10 cellular contexts compared by ENCODE assay signal in the genomic region with DNA sequence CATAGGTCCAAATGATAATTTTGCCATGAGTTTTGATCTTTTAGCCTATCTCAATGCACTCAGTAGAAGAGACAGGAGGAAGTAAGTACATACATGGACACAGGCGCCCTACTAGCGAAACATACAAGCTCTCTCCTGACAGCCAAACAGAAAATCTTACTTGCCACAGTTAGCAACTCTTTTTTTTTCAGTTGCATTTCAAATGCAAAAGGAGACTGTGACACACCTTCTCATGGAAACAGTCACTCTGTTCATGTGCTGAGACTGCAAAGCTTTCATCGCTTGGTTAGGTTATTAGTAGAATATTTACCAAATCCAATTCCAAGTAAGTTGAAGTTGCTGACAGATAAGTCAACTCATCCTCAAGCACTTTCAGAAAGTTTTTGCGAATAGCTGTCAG.
DNase-seq lines count a peak whose midpoint lies in the region; ATAC-seq and TF ChIP-seq lines count a peak whose summit lies in the region.
"Had no signal": no experiment of that assay in that cellular context is flagged by ENCODE, and none has a peak within 500 bp of the region (broad histone marks: within the 10 kb centered on the region; RNA-seq: fewer than 3 reads in every experiment).

No MANE protein-coding gene starts in this region.

- H3K4me2 ChIP-seq in OCI-LY1 (ENCODE audit: low read length): no peak overlapping the region

- H3K79me2 ChIP-seq in OCI-LY1 (ENCODE audit: insufficient read depth, low read length): peaks cover 13% of the 10 kb centered on the region

- H3K36me3 ChIP-seq in OCI-LY1 (ENCODE audit: insufficient read depth, low read length) (peaks cover 31% of the 10 kb centered on the region; the same call in 1 of the 2 replicates), spleen (peaks cover 0 to 19% (median 3%) of the 10 kb centered on the region in 6 donors), mucosa of descending colon (ENCODE audit: low read depth) (no peaks in the 10 kb centered on the region)
- H3K36me3 ChIP-seq: transverse colon had no signal

- H3K27ac Mint-ChIP-seq in activated CD4-positive, alpha-beta T cell treated with anti-CD3 and anti-CD28 coated beads, Interleukin-2, amount 10 ng/mL, durations not matched to agents 7 days and 5 days: peak overlapping the region; percentile 73

- CTCF ChIA-PET in activated CD4-positive, alpha-beta T cell treated with anti-CD3 and anti-CD28 coated beads, Interleukin-2, amount 10 ng/mL, durations not matched to agents 7 days and 5 days (lab: Charles Lee): interaction anchor here (1.0 to 1.1 kb wide), 2 partner anchors 24 to 149 kb away, joined by 3 to 4 read pairs; no protein-coding TSS in a partner anchor

- no peak for TF ChIP-seq CTCF in OCI-LY1 (IDR thresholded peaks at IDR 0.05; ENCODE audit: low read length)
- no peak for TF ChIP-seq CTCF in spleen (IDR thresholded peaks at IDR 0.05 in 8 of 11, conservative IDR thresholded peaks at IDR 0.05 in 3 of 11)
- TF ChIP-seq CTCF in mucosa of descending colon (IDR thresholded peaks at IDR 0.05): no peak

- H3K27ac ChIP-seq in OCI-LY1 (ENCODE audit: low read depth, low read length, poor library complexity, severe bottlenecking) (peak overlapping the region; percentile 47), spleen (peak overlapping the region; percentile 22 to 83 (median 70))
- H3K27ac ChIP-seq: left lung, transverse colon had no signal

- no peaks in the 10 kb centered on the region for H4K20me1 ChIP-seq in OCI-LY1 (ENCODE audit: insufficient read depth, low read length)

- H3K36me3 Mint-ChIP-seq in activated CD4-positive, alpha-beta T cell treated with anti-CD3 and anti-CD28 coated beads, Interleukin-2, amount 10 ng/mL, durations not matched to agents 7 days and 5 days (ENCODE audit: low read depth): peaks cover 8% of the 10 kb centered on the region

- 64 to 83% (median 76%) methylated on average over 4 of the region's 4 CpGs for WGBS in spleen, 5 donors

- H3K9me2 ChIP-seq in OCI-LY1 (ENCODE audit: low read depth, low read length): no peaks in the 10 kb centered on the region

- no peak overlapping the region for H2AFZ ChIP-seq in OCI-LY1 (ENCODE audit: low read length)

- H3K27me3 Mint-ChIP-seq in activated CD4-positive, alpha-beta T cell treated with anti-CD3 and anti-CD28 coated beads, Interleukin-2, amount 10 ng/mL, durations not matched to agents 7 days and 5 days: peaks cover 4% of the 10 kb centered on the region

- POLR2A ChIA-PET in activated CD4-positive, alpha-beta T cell treated with anti-CD3 and anti-CD28 coated beads, Interleukin-2, amount 10 ng/mL, durations not matched to agents 7 days and 5 days (lab: Charles Lee): interaction anchor here (0.6 kb wide), 1 partner anchor 360 kb away, joined by 4 read pairs; no protein-coding TSS in a partner anchor

- no peaks in the 10 kb centered on the region for H3K9me3 ChIP-seq in OCI-LY1 (ENCODE audit: low read length)
- H3K9me3 ChIP-seq in spleen: no peaks in the 10 kb centered on the region
- no peaks in the 10 kb centered on the region for H3K9me3 ChIP-seq in mucosa of descending colon
- H3K9me3 ChIP-seq: left lung, transverse colon had no signal

- H3K4me3 ChIP-seq in OCI-LY1 (ENCODE audit: low read depth, low read length, poor library complexity, severe bottlenecking) (no peak overlapping the region), spleen (peak overlapping the region in 3 of 8 donors; percentile 7 to 53 (median 16)), mucosa of descending colon (no peak overlapping the region)
- H3K4me3 ChIP-seq: left lung, transverse colon had no signal

- H3K4me3 Mint-ChIP-seq in activated CD4-positive, alpha-beta T cell treated with anti-CD3 and anti-CD28 coated beads, Interleukin-2, amount 10 ng/mL, durations not matched to agents 7 days and 5 days: peak overlapping the region; percentile 33

- peaks cover 51% of the 10 kb centered on the region for H3K4me1 Mint-ChIP-seq in activated CD4-positive, alpha-beta T cell treated with anti-CD3 and anti-CD28 coated beads, Interleukin-2, amount 10 ng/mL, durations not matched to agents 7 days and 5 days

- H3K4me1 ChIP-seq in OCI-LY1 (ENCODE audit: insufficient read depth, low read length, severe bottlenecking): peaks cover 51% of the 10 kb centered on the region
- H3K4me1 ChIP-seq in spleen: peaks cover 0 to 86% (median 33%) of the 10 kb centered on the region in 6 donors
- H3K4me1 ChIP-seq in mucosa of descending colon (ENCODE audit: low read depth): no peaks in the 10 kb centered on the region
- H3K4me1 ChIP-seq: left lung, transverse colon had no signal

- H3K27me3 ChIP-seq in OCI-LY1 (ENCODE audit: insufficient read depth, low read length) (no peaks in the 10 kb centered on the region), spleen (replicated peaks in 1 of 7) (no peaks in the 10 kb centered on the region)
- H3K27me3 ChIP-seq: left lung, transverse colon had no signal

- ATAC-seq in HG02678 (IDR thresholded peaks at IDR 0.05; ENCODE audit: unreplicated experiment) (peak; percentile 42), mucosa of descending colon (no peak), HG03439 (IDR thresholded peaks at IDR 0.05; ENCODE audit: unreplicated experiment) (no peak)
- ATAC-seq: left lung had no signal

- no peak for DNase-seq in activated CD4-positive, alpha-beta T cell treated with anti-CD3 and anti-CD28 coated beads, Interleukin-2, amount 10 ng/mL, durations not matched to agents 7 days and 5 days
- DNase-seq in activated CD4-positive, alpha-beta T cell treated with anti-CD3 and anti-CD28 coated beads, Interleukin-2, amount 50 U/mL, for 4 hours: no peak
- DNase-seq in spleen (no peak), OCI-M2 (lab: John Stamatoyannopoulos, UW; ENCODE audit: unreplicated experiment) (no peak), mucosa of descending colon (no peak)
- DNase-seq: left lung, transverse colon had no signal

- H3F3A ChIP-seq in OCI-LY1 (ENCODE audit: insufficient read depth, low read length): no peaks in the 10 kb centered on the region

- intact Hi-C loops in spleen (cut with DNase I; ENCODE audit: low total_unique reads) (no loop called here), mucosa of descending colon (cut with DNase I, micrococcal nuclease) (no loop called here)

- H3K9me3 Mint-ChIP-seq in activated CD4-positive, alpha-beta T cell treated with anti-CD3 and anti-CD28 coated beads, Interleukin-2, amount 10 ng/mL, durations not matched to agents 7 days and 5 days: no peaks in the 10 kb centered on the region

- TF ChIP-seq POLR2A in spleen (IDR thresholded peaks at IDR 0.05): no peak

- H3K9ac ChIP-seq in OCI-LY1 (ENCODE audit: low read length): no peak overlapping the region
